In the genomic region with DNA sequence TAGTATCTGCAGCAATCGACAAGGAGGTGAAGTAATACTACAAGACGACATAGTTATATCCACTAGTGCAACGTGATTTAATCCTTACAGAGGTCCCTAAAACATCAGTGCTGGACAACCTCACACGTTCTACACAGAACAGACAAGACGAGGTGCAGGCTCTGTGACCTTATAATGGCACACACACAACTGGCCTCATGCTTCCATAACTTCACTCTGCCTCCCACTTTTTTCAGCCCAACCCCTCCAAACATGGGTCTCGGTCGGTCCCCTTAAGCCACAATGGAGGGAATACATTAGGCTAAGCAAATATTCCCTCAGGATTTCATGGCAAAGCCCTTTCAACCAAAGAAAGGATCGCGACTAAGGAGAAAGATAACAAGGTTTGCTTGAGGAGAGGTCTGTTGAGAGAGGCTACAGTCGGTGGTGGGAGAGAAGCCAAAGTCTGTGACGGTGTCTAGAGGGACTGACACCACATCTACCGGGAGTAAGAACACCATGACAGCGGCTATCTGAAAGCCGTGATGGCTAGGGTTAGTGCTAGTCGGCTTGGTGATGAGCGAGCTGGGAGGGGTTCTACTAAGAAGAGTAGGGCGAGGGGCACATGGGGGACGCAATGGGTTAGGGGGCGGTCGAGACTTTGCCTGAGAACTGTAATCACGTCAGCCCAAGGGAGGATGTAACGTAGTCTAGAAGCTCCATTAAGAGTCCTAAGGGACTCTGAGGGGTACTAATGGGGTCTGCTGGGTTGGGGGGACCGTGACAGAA, we compare ENCODE assay signal across 8 cellular contexts. TPM values are rescaled to one million over a fixed set of nuclear protein-coding genes. Genes with fewer than 3 reads are reported as not detected.
A peak's percentile ranks its signal among the peaks of the same experiment; 100 is the strongest.
DNase-seq lines count a peak whose midpoint lies in the region; ATAC-seq and TF ChIP-seq lines count a peak whose summit lies in the region.

No MANE protein-coding gene starts in this region.

- H3K9ac ChIP-seq in HUES64 (ENCODE audit: low read depth, low read length) (peak overlapping the region; percentile 36), neural progenitor cell (peak overlapping the region; percentile 27)

- H3K9me3 ChIP-seq in HUES64 (ENCODE audit: insufficient read depth, low read depth, low read length): no peaks in the 10 kb centered on the region
- no peaks in the 10 kb centered on the region for H3K9me3 ChIP-seq in neural progenitor cell (ENCODE audit: low read depth)

- H2AFZ ChIP-seq in neural progenitor cell (replicated peaks): peak overlapping the region; percentile 91

- peak in 2 of 3 donors; percentile 1 to 12 for DNase-seq in stimulated activated CD4-positive, alpha-beta T cell treated with anti-CD3 and anti-CD28 coated beads, Interleukin-12 subunit alpha, Interleukin-12 subunit beta, amount 100 ng/mL, for 48 hours (ENCODE audit: low read depth in 2 of 3, low spot score in 1 of 3)
- no peak for DNase-seq in stimulated activated CD4-positive, alpha-beta T cell treated with anti-CD3 and anti-CD28 coated beads, Interleukin-12 subunit alpha, Interleukin-12 subunit beta, amount 100 ng/mL, for 4 hours
- DNase-seq in activated T-cell treated with anti-CD3 and anti-CD28 coated beads, Interleukin-2, amount 50 U/mL, for 24 hours: no peak
- DNase-seq in foreskin fibroblast (peak in 1 of 2 donors; percentile 30), neural progenitor cell (ENCODE audit: low spot score) (peak; percentile 63), KBM-7 (no peak)

- no peak for TF ChIP-seq CTCF in foreskin fibroblast (IDR thresholded peaks at IDR 0.05; ENCODE audit: low read depth, low read length)
- TF ChIP-seq CTCF in neural progenitor cell (IDR thresholded peaks at IDR 0.05): no peak

- peak overlapping the region; percentile 96 for H3K4me3 Mint-ChIP-seq in activated T-cell treated with anti-CD3 and anti-CD28 coated beads, Interleukin-2, amount 50 U/mL, for 24 hours
- H3K4me3 Mint-ChIP-seq in neural progenitor cell: peak overlapping the region; percentile 97

- H3K9me3 Mint-ChIP-seq in activated T-cell treated with anti-CD3 and anti-CD28 coated beads, Interleukin-2, amount 50 U/mL, for 24 hours: no peaks in the 10 kb centered on the region
- H3K9me3 Mint-ChIP-seq in neural progenitor cell: no peaks in the 10 kb centered on the region

- H3K79me2 ChIP-seq in neural progenitor cell (ENCODE audit: low read depth): peaks cover 61% of the 10 kb centered on the region

- peak overlapping the region; percentile 99 for H3K27ac Mint-ChIP-seq in activated T-cell treated with anti-CD3 and anti-CD28 coated beads, Interleukin-2, amount 50 U/mL, for 24 hours
- peak overlapping the region; percentile 29 for H3K27ac Mint-ChIP-seq in neural progenitor cell

- H3K36me3 ChIP-seq in HUES64 (ENCODE audit: insufficient read depth, low read length): no peaks in the 10 kb centered on the region
- H3K36me3 ChIP-seq in neural progenitor cell: no peaks in the 10 kb centered on the region

- H3K27ac ChIP-seq in HUES64 (ENCODE audit: low read depth, low read length): no peak overlapping the region
- H3K27ac ChIP-seq in neural progenitor cell: no peak overlapping the region

- in situ Hi-C loops in KBM-7 (cut with MboI; ENCODE audit: low pct_unique_long_range_greater_than_20kb, low sequenced_read_pairs): no loop called here

- peaks cover 17% of the 10 kb centered on the region for H4K20me1 ChIP-seq in neural progenitor cell (ENCODE audit: low read depth)

- H3F3A ChIP-seq in neural progenitor cell (ENCODE audit: low read depth): peaks cover 24% of the 10 kb centered on the region

- H3K4me3 ChIP-seq in HUES64 (ENCODE audit: low read length) (peak overlapping the region; percentile 98), foreskin fibroblast (ENCODE audit: low read depth in 1 of 2, low read length in 2 of 2) (peak overlapping the region; percentile 87 to 94), neural progenitor cell (peak overlapping the region; percentile 78)

- peak overlapping the region; percentile 88 for H3K4me2 ChIP-seq in neural progenitor cell

- peaks cover 37% of the 10 kb centered on the region for H3K4me1 Mint-ChIP-seq in activated T-cell treated with anti-CD3 and anti-CD28 coated beads, Interleukin-2, amount 50 U/mL, for 24 hours (ENCODE audit: low read depth)
- H3K4me1 Mint-ChIP-seq in neural progenitor cell: peaks cover 27% of the 10 kb centered on the region

- peaks cover 13% of the 10 kb centered on the region for H3K36me3 Mint-ChIP-seq in activated T-cell treated with anti-CD3 and anti-CD28 coated beads, Interleukin-2, amount 50 U/mL, for 24 hours (ENCODE audit: low read depth)
- no peaks in the 10 kb centered on the region for H3K36me3 Mint-ChIP-seq in neural progenitor cell

- no peaks in the 10 kb centered on the region for H3K27me3 ChIP-seq in HUES64 (ENCODE audit: insufficient read depth, low read length)
- no peaks in the 10 kb centered on the region for H3K27me3 ChIP-seq in neural progenitor cell

- 8% methylated on average over 23 of the region's 23 CpGs for WGBS in HUES64

- H3K27me3 Mint-ChIP-seq in activated T-cell treated with anti-CD3 and anti-CD28 coated beads, Interleukin-2, amount 50 U/mL, for 24 hours: no peaks in the 10 kb centered on the region
- peaks cover 6% of the 10 kb centered on the region for H3K27me3 Mint-ChIP-seq in neural progenitor cell (ENCODE audit: insufficient read depth, low read depth)

- peaks cover 10% of the 10 kb centered on the region for H3K4me1 ChIP-seq in HUES64 (ENCODE audit: insufficient read depth, low read length)
- H3K4me1 ChIP-seq in neural progenitor cell: peaks cover 9% of the 10 kb centered on the region

- no peak for ATAC-seq in HG03439 (IDR thresholded peaks at IDR 0.05; ENCODE audit: unreplicated experiment)

RNA-seq across cellular contexts. Expression of a gene that starts 1.1 kb away (rescaled TPM):
- polyA plus RNA-seq in HUES64 (2013, experiment 1 of 2): 6.1 TPM
- 7.9 TPM for polyA plus RNA-seq in HUES64 (2013, experiment 2 of 2)
- 19.6 and 38.5 TPM in 2 replicates for total RNA-seq in neural progenitor cell (ENCODE audit: low replicate concordance)

RNA-seq across cellular contexts. Expression of a gene that starts 1.3 kb away (rescaled TPM):
- polyA plus RNA-seq in HUES64 (2013, experiment 1 of 2): 4.7 TPM
- 6.3 TPM for polyA plus RNA-seq in HUES64 (2013, experiment 2 of 2)
- 9.0 and 13.5 TPM in 2 replicates for total RNA-seq in neural progenitor cell (ENCODE audit: low replicate concordance)

Comparison
In these comparisons a context has a peak if more than half of its experiments do, and no peak if none do; other contexts are left out.
1. DNase-seq: peak in stimulated activated CD4-positive, alpha-beta T cell treated with anti-CD3 and anti-CD28 coated beads, Interleukin-12 subunit alpha, Interleukin-12 subunit beta, amount 100 ng/mL, for 48 hours (2 of 3) and neural progenitor cell (single experiment); none in stimulated activated CD4-positive, alpha-beta T cell treated with anti-CD3 and anti-CD28 coated beads, Interleukin-12 subunit alpha, Interleukin-12 subunit beta, amount 100 ng/mL, for 4 hours (single experiment), activated T-cell treated with anti-CD3 and anti-CD28 coated beads, Interleukin-2, amount 50 U/mL, for 24 hours (single experiment) and KBM-7 (single experiment).
2. Peak in every context shown above with its lines, with median percentiles within 50 percentile points of each other: H3K4me3 ChIP-seq.